ENCODE assay signal across 1 cellular context in the genomic region with DNA sequence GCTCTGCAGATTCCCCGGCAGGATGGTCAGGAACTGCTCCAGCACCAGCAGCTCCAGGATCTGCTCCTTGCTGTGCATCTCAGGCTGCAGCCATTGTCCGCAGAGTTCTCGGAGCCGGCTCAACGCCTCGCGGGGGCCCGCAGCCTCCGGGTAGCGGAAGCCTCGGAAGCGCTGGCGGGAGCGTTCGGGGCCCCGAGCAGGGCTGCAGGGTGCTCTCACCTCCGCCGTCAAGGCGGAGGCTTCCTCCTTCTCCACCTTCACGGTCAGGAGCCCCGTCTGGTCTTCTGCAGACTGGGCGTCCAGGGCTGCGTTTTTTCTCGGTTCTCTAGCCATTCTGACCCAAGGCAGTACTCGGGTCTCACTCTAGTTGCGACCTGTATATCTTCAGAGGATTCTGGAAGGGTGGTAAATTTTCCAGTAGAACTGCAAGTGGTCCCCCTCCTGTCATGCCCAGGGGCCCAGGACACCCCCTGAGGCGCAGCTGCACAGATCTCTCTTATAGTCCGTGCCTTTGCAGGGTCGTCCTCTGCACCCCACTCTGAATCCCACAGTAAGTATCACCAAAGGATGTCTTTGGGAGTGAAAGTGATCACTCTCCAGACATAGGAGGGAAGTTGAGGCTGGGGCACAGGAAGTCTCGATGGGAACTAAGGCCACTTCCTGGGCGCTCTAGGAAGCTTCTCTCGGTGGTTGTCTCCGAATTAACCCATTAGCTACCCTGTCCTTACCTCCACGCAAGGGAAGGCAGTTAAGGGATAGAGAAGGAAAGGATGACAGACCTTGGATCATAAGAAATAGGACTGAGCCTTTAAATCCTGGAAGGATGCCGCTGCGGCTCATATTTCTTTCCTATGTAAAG.
A peak's percentile ranks its signal among the peaks of the same experiment; 100 is the strongest.
TF ChIP-seq lines count a peak whose summit lies in the region.

Gene ZKSCAN4 (minus strand): TSS at position 622 of the 859 bp plus-strand sequence. CDS start 289 bp downstream, at position 333.

TF ChIP-seq in HepG2, 621 proteins besides CTCF, POLR2A, EP300 and RAD21 (continued from another document and continues in another):
- no peak for TF ChIP-seq KIAA2018 (CRISPR knock-in tag; IDR thresholded peaks at IDR 0.05; ENCODE audit: borderline replicate concordance)
- TF ChIP-seq RELA (CRISPR knock-in tag; IDR thresholded peaks at IDR 0.05), result no peak
- no peak; the same call in 1 of the 2 replicates for TF ChIP-seq ZFP41 (CRISPR knock-in tag; IDR thresholded peaks at IDR 0.05; ENCODE audit: borderline replicate concordance)
- no peak for TF ChIP-seq SOX5 (CRISPR knock-in tag; IDR thresholded peaks at IDR 0.05; ENCODE audit: borderline replicate concordance)
- TF ChIP-seq ZNF24 (IDR thresholded peaks at IDR 0.05), result peak; percentile 78
- peak; percentile 77; the same call in 1 of the 2 replicates for TF ChIP-seq MIER3 (CRISPR knock-in tag; IDR thresholded peaks at IDR 0.05; ENCODE audit: borderline replicate concordance)
- TF ChIP-seq ZNF552 (CRISPR knock-in tag; IDR thresholded peaks at IDR 0.05; ENCODE audit: borderline replicate concordance), result 0 out of 2 replicates have a peak, but pooled peaks have one; percentile 16
- TF ChIP-seq ETV6 (CRISPR knock-in tag; conservative IDR thresholded peaks at IDR 0.05), result 0 out of 2 replicates have a peak, but pooled peaks have one; percentile 48
- no peak for TF ChIP-seq MTA3 (CRISPR knock-in tag; IDR thresholded peaks at IDR 0.05)
- TF ChIP-seq ZNF354B (CRISPR knock-in tag; IDR thresholded peaks at IDR 0.05), result no peak
- TF ChIP-seq GABPB1 (CRISPR knock-in tag; IDR thresholded peaks at IDR 0.05), result peak; percentile 95
- TF ChIP-seq ZBTB7A (CRISPR knock-in tag; IDR thresholded peaks at IDR 0.05), result no peak
- no peak for TF ChIP-seq PLSCR1 (CRISPR knock-in tag; IDR thresholded peaks at IDR 0.05; ENCODE audit: borderline replicate concordance)
- TF ChIP-seq ZNF891 (CRISPR knock-in tag; IDR thresholded peaks at IDR 0.05), result no peak; the same call in 1 of the 2 replicates
- no peak for TF ChIP-seq SATB2 (CRISPR knock-in tag; IDR thresholded peaks at IDR 0.05)
- TF ChIP-seq MED1 (CRISPR knock-in tag; IDR thresholded peaks at IDR 0.05), result peak; percentile 55; the same call in 1 of the 2 replicates
- TF ChIP-seq, protein P1, sequence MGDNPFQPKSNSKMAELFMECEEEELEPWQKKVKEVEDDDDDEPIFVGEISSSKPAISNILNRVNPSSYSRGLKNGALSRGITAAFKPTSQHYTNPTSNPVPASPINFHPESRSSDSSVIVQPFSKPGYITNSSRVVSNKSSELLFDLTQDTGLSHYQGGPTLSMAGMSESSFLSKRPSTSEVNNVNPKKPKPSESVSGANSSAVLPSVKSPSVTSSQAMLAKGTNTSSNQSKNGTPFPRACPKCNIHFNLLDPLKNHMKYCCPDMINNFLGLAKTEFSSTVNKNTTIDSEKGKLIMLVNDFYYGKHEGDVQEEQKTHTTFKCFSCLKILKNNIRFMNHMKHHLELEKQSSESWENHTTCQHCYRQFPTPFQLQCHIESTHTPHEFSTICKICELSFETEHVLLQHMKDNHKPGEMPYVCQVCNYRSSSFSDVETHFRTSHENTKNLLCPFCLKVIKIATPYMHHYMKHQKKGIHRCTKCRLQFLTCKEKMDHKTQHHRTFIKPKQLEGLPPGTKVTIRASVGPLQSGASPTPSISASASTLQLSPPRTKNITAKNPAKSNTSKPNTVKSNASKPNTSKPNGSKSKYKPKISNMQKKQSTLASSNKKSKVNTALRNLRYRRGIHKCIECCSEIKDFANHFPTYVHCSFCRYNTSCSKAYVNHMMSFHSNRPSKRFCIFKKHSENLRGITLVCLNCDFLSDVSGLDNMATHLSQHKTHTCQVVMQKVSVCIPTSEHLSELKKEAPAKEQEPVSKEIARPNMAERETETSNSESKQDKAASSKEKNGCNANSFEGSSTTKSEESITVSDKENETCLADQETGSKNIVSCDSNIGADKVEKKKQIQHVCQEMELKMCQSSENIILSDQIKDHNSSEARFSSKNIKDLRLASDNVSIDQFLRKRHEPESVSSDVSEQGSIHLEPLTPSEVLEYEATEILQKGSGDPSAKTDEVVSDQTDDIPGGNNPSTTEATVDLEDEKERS (CRISPR knock-in tag; IDR thresholded peaks at IDR 0.05), result no peak
- TF ChIP-seq, protein P2, sequence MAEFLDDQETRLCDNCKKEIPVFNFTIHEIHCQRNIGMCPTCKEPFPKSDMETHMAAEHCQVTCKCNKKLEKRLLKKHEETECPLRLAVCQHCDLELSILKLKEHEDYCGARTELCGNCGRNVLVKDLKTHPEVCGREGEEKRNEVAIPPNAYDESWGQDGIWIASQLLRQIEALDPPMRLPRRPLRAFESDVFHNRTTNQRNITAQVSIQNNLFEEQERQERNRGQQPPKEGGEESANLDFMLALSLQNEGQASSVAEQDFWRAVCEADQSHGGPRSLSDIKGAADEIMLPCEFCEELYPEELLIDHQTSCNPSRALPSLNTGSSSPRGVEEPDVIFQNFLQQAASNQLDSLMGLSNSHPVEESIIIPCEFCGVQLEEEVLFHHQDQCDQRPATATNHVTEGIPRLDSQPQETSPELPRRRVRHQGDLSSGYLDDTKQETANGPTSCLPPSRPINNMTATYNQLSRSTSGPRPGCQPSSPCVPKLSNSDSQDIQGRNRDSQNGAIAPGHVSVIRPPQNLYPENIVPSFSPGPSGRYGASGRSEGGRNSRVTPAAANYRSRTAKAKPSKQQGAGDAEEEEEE (CRISPR knock-in tag; IDR thresholded peaks at IDR 0.05; ENCODE audit: borderline replicate concordance), result no peak
- TF ChIP-seq, protein P3, sequence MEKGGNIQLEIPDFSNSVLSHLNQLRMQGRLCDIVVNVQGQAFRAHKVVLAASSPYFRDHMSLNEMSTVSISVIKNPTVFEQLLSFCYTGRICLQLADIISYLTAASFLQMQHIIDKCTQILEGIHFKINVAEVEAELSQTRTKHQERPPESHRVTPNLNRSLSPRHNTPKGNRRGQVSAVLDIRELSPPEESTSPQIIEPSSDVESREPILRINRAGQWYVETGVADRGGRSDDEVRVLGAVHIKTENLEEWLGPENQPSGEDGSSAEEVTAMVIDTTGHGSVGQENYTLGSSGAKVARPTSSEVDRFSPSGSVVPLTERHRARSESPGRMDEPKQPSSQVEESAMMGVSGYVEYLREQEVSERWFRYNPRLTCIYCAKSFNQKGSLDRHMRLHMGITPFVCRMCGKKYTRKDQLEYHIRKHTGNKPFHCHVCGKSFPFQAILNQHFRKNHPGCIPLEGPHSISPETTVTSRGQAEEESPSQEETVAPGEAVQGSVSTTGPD (CRISPR knock-in tag; IDR thresholded peaks at IDR 0.05), result no peak
- no peak for TF ChIP-seq ZNF160 (CRISPR knock-in tag; IDR thresholded peaks at IDR 0.05)
- no peak for TF ChIP-seq RBM39 (IDR thresholded peaks at IDR 0.05; ENCODE audit: low read depth, low read length, poor library complexity, severe bottlenecking)
- no peak for TF ChIP-seq IKZF1 (IDR thresholded peaks at IDR 0.05)
- peak; percentile 90 for TF ChIP-seq TGIF2 (CRISPR knock-in tag; IDR thresholded peaks at IDR 0.05)
- TF ChIP-seq SNRNP70 (IDR thresholded peaks at IDR 0.05; ENCODE audit: low read depth, low read length), result no peak
- peak; percentile 50; the same call in 1 of the 2 replicates for TF ChIP-seq ZNF580 (CRISPR knock-in tag; IDR thresholded peaks at IDR 0.05; ENCODE audit: borderline replicate concordance, low read depth)
- TF ChIP-seq, protein P4, sequence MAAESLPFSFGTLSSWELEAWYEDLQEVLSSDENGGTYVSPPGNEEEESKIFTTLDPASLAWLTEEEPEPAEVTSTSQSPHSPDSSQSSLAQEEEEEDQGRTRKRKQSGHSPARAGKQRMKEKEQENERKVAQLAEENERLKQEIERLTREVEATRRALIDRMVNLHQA (CRISPR knock-in tag; IDR thresholded peaks at IDR 0.05), result no peak
- no peak for TF ChIP-seq SYNCRIP (IDR thresholded peaks at IDR 0.05; ENCODE audit: insufficient read depth, low read depth, low read length)
- TF ChIP-seq ZFX (CRISPR knock-in tag; IDR thresholded peaks at IDR 0.05; ENCODE audit: low read depth), result peak; percentile 59
- TF ChIP-seq ZNF7 (CRISPR knock-in tag; IDR thresholded peaks at IDR 0.05), result no peak
- no peak for TF ChIP-seq ZNF549 (CRISPR knock-in tag; IDR thresholded peaks at IDR 0.05)
- no peak for TF ChIP-seq ZNF724P (CRISPR knock-in tag; IDR thresholded peaks at IDR 0.05; ENCODE audit: borderline replicate concordance)
- TF ChIP-seq AKNA (CRISPR knock-in tag; IDR thresholded peaks at IDR 0.05; ENCODE audit: borderline replicate concordance), result no peak
